Comparison of ENCODE assay signal across 8 cellular contexts in the genomic region with DNA sequence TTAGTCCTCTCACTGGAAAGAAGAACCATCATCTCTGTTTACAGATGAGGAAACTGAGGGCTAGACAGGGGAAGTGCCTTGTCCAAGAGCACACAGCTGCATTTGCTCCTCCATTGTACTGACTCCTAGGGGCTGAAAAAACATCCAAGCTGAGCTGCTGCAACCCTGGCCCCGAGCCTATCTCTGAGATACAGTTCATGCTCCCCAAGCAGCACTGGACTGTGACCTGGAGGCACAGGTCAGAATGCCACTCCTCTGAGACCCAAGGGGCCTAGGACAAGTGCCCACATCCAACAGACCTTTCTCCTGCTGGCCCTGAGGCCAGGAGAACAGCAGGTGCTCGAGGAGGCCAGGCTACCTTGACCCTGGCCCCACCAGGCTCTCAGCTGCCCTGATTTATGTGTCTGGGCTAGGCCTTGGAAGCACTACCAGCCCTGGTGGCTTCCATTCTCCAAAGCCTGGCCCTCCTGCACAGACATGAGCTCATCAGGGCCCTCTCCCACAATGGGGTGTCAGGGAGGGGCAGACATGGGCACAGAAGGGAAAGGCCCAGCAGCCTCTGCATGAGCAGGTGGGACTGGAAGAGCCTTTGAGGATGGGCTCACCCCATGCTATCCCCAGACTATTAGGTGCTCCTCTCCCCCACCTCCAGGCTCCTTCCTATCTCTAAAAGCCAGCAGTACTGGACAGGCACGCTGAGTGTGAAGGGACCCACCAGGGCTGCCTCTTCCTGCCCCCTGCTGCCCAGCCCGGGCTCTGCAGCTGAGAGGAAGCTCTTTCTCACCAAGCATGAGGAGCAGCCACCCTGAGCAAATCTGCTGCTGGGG. TPM values are rescaled to one million over a fixed set of nuclear protein-coding genes. Genes with fewer than 3 reads are reported as not detected.
DNase-seq lines count a peak whose midpoint lies in the region; ATAC-seq and TF ChIP-seq lines count a peak whose summit lies in the region.

No MANE protein-coding gene starts in this region.

- no peaks in the 10 kb centered on the region for H3K9me3 ChIP-seq in right lobe of liver

- no peaks in the 10 kb centered on the region for H3K36me3 ChIP-seq in right lobe of liver

- DNase-seq in NOMO-1 (lab: John Stamatoyannopoulos, UW; ENCODE audit: unreplicated experiment in 2 of 2) (peak; percentile 37 to 46), NOMO-1 treated with dmso at 0.1 percent for 144 hours (lab: John Stamatoyannopoulos, UW; ENCODE audit: unreplicated experiment) (no peak), NCI-H1694 (lab: John Stamatoyannopoulos, UW) (peak; percentile 59), coronary artery (ENCODE audit: low spot score) (no peak), right lobe of liver (peak; percentile 50 to 69 (median 62))
- DNase-seq in activated CD4-positive, CD25-positive, alpha-beta regulatory T cell treated with anti-CD3 and anti-CD28 coated beads, Interleukin-2, amount 50 U/mL, for 72 hours, result peak; percentile 61
- DNase-seq in stimulated activated naive CD4-positive, alpha-beta T cell (lab: John Stamatoyannopoulos, UW), result peak in 4 of 6 experiments; percentile 9 to 16 (median 10)

- intact Hi-C loops in right lobe of liver (cut with DNase I), result no loop called here

- H3K4me3 ChIP-seq in coronary artery (no peak overlapping the region), right lobe of liver (no peak overlapping the region)

- no peak overlapping the region for H3K27ac ChIP-seq in coronary artery
- H3K27ac ChIP-seq in right lobe of liver, result no peak overlapping the region

- TF ChIP-seq CTCF in coronary artery (IDR thresholded peaks at IDR 0.05) (peak; percentile 74), right lobe of liver (IDR thresholded peaks at IDR 0.05) (peak; percentile 50 to 64 (median 54))

- ATAC-seq in right lobe of liver (peak; percentile 59 to 85 (median 78)), GM18909 (IDR thresholded peaks at IDR 0.05; ENCODE audit: poor library complexity, unreplicated experiment) (no peak)

- peaks cover 0 to 7% (median 4%) of the 10 kb centered on the region in 4 donors for H3K4me1 ChIP-seq in right lobe of liver

- H3K27me3 ChIP-seq in right lobe of liver, result no peaks in the 10 kb centered on the region

- WGBS in right lobe of liver (ENCODE audit: insufficient coverage, low coverage, low lambda C conversion rate, missing lambda C conversion rate), result 28% methylated on average over 3 of the region's 4 CpGs

- no peak for TF ChIP-seq POLR2A in right lobe of liver (IDR thresholded peaks at IDR 0.05)

RNA-seq across cellular contexts. Expression of gene ADGRB2, which starts 18.9 kb away (rescaled TPM):
- under 1 TPM in 2 of 6 experiments, not detected in 4; 0.06 TPM for total RNA-seq in right lobe of liver

RNA-seq across cellular contexts. Expression of gene COL16A1, which starts 41.5 kb away (rescaled TPM):
- total RNA-seq in right lobe of liver, result 1 to 10 TPM in 5 of 6 experiments, under 1 TPM in 1; 0.73 to 3.5 (median 1.9) TPM

Comparison
In these comparisons a context has a peak if more than half of its experiments do, and no peak if none do; other contexts are left out.
1. DNase-seq: peak in NOMO-1 (2 of 2), NCI-H1694 (single experiment), activated CD4-positive, CD25-positive, alpha-beta regulatory T cell treated with anti-CD3 and anti-CD28 coated beads, Interleukin-2, amount 50 U/mL, for 72 hours (single experiment), right lobe of liver (3 of 3) and stimulated activated naive CD4-positive, alpha-beta T cell (4 of 6); none in NOMO-1 treated with dmso at 0.1 percent for 144 hours (single experiment) and coronary artery (single experiment).